ENCODE assay signal across 1 cellular context in genomic region chr2:231227309-231228162, GRCh38.
A peak's percentile ranks its signal among the peaks of the same experiment; 100 is the strongest.
TF ChIP-seq lines count a peak whose summit lies in the region.

No MANE protein-coding gene starts in this region.

TF ChIP-seq in HepG2, 621 proteins besides CTCF, POLR2A, EP300 and RAD21 (continued from another document and continues in another):
- TF ChIP-seq HOMEZ (CRISPR knock-in tag; IDR thresholded peaks at IDR 0.05; ENCODE audit: low read depth) (no peak), ZNF350 (CRISPR knock-in tag; IDR thresholded peaks at IDR 0.05; ENCODE audit: borderline replicate concordance, low read depth) (no peak), HOXD1 (CRISPR knock-in tag; IDR thresholded peaks at IDR 0.05) (no peak), KDM3A (CRISPR knock-in tag; IDR thresholded peaks at IDR 0.05; ENCODE audit: low read depth) (peak; percentile 61; the same call in 1 of the 2 replicates), MED8 (CRISPR knock-in tag; IDR thresholded peaks at IDR 0.05; ENCODE audit: insufficient replicate concordance) (no peak), RXRA (CRISPR knock-in tag; IDR thresholded peaks at IDR 0.05) (no peak), ZNF225 (CRISPR knock-in tag; IDR thresholded peaks at IDR 0.05) (no peak), AHR (CRISPR knock-in tag; IDR thresholded peaks at IDR 0.05) (no peak), NR2F1 (CRISPR knock-in tag; IDR thresholded peaks at IDR 0.05) (no peak; a peak in 1 of 4 replicates), TARDBP (CRISPR knock-in tag; IDR thresholded peaks at IDR 0.05) (no peak), SNAPC5 (CRISPR knock-in tag; IDR thresholded peaks at IDR 0.05; ENCODE audit: borderline replicate concordance) (no peak), ZNF788 (CRISPR knock-in tag; IDR thresholded peaks at IDR 0.05; ENCODE audit: borderline replicate concordance) (no peak), ZNF549 (CRISPR knock-in tag; IDR thresholded peaks at IDR 0.05) (no peak), MEIS2 (CRISPR knock-in tag; IDR thresholded peaks at IDR 0.05) (no peak), NONO (IDR thresholded peaks at IDR 0.05) (no peak), NONO (CRISPR knock-in tag; conservative IDR thresholded peaks at IDR 0.05) (no peak), KLF12 (CRISPR knock-in tag; IDR thresholded peaks at IDR 0.05; ENCODE audit: borderline replicate concordance) (no peak), ZNF607 (CRISPR knock-in tag; IDR thresholded peaks at IDR 0.05; ENCODE audit: borderline replicate concordance) (no peak), ZNF670 (CRISPR knock-in tag; IDR thresholded peaks at IDR 0.05; ENCODE audit: borderline replicate concordance) (no peak), TAF15 (IDR thresholded peaks at IDR 0.05; ENCODE audit: low read depth, low read length, poor library complexity, severe bottlenecking) (no peak), ZNF280D (CRISPR knock-in tag; IDR thresholded peaks at IDR 0.05) (no peak), SNAI1 (CRISPR knock-in tag; IDR thresholded peaks at IDR 0.05; ENCODE audit: borderline replicate concordance) (no peak), ATF7 (IDR thresholded peaks at IDR 0.05) (no peak), ATF7 (CRISPR knock-in tag; IDR thresholded peaks at IDR 0.05) (no peak), JARID2 (CRISPR knock-in tag; IDR thresholded peaks at IDR 0.05; ENCODE audit: insufficient replicate concordance) (no peak), SETDB1 (CRISPR knock-in tag; IDR thresholded peaks at IDR 0.05; ENCODE audit: borderline replicate concordance) (no peak), TAF1 (CRISPR knock-in tag; IDR thresholded peaks at IDR 0.05) (no peak), ZNF597 (CRISPR knock-in tag; IDR thresholded peaks at IDR 0.05) (no peak), ZNF557 (CRISPR knock-in tag; IDR thresholded peaks at IDR 0.05) (no peak), ZNF30 (CRISPR knock-in tag; IDR thresholded peaks at IDR 0.05) (no peak), ZNF569 (CRISPR knock-in tag; IDR thresholded peaks at IDR 0.05; ENCODE audit: borderline replicate concordance) (no peak), ZBTB8A (CRISPR knock-in tag; IDR thresholded peaks at IDR 0.05; ENCODE audit: borderline replicate concordance, low read depth) (no peak), ZSCAN25 (CRISPR knock-in tag; IDR thresholded peaks at IDR 0.05) (0 out of 2 replicates have a peak, but pooled peaks have one; percentile 22), KLF16 (CRISPR knock-in tag; IDR thresholded peaks at IDR 0.05) (0 out of 4 replicates have a peak, but pooled peaks of 1 of the 2 experiments have one; percentile 42), ZNF780A (CRISPR knock-in tag; IDR thresholded peaks at IDR 0.05) (no peak), ZNF674 (CRISPR knock-in tag; IDR thresholded peaks at IDR 0.05; ENCODE audit: low read depth) (no peak), RNF2 (conservative IDR thresholded peaks at IDR 0.05; ENCODE audit: low read depth) (no peak), ZSCAN9 (CRISPR knock-in tag; IDR thresholded peaks at IDR 0.05; ENCODE audit: borderline replicate concordance) (0 out of 2 replicates have a peak, but pooled peaks have one; percentile 43), ZFP62 (CRISPR knock-in tag; IDR thresholded peaks at IDR 0.05) (no peak), REL (CRISPR knock-in tag; conservative IDR thresholded peaks at IDR 0.05) (no peak), ZNF12 (CRISPR knock-in tag; IDR thresholded peaks at IDR 0.05) (no peak), SRSF9 (IDR thresholded peaks at IDR 0.05; ENCODE audit: borderline replicate concordance, insufficient read depth, low read depth, low read length, poor library complexity, severe bottlenecking) (no peak), TBX3 (IDR thresholded peaks at IDR 0.05; ENCODE audit: borderline replicate concordance) (no peak), SMAD3 (CRISPR knock-in tag; IDR thresholded peaks at IDR 0.05) (0 out of 2 replicates have a peak, but pooled peaks have one; percentile 51), ZNF20 (CRISPR knock-in tag; IDR thresholded peaks at IDR 0.05) (no peak), ZMYM2 (CRISPR knock-in tag; IDR thresholded peaks at IDR 0.05) (no peak)
- TF ChIP-seq, protein P1, sequence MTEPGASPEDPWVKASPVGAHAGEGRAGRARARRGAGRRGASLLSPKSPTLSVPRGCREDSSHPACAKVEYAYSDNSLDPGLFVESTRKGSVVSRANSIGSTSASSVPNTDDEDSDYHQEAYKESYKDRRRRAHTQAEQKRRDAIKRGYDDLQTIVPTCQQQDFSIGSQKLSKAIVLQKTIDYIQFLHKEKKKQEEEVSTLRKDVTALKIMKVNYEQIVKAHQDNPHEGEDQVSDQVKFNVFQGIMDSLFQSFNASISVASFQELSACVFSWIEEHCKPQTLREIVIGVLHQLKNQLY (CRISPR knock-in tag; IDR thresholded peaks at IDR 0.05) = no peak
- TF ChIP-seq, protein P2, sequence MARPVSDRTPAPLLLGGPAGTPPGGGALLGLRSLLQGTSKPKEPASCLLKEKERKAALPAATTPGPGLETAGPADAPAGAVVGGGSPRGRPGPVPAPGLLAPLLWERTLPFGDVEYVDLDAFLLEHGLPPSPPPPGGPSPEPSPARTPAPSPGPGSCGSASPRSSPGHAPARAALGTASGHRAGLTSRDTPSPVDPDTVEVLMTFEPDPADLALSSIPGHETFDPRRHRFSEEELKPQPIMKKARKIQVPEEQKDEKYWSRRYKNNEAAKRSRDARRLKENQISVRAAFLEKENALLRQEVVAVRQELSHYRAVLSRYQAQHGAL (CRISPR knock-in tag; IDR thresholded peaks at IDR 0.05; ENCODE audit: not compliant biosample characterization) = no peak
- TF ChIP-seq, protein P3, sequence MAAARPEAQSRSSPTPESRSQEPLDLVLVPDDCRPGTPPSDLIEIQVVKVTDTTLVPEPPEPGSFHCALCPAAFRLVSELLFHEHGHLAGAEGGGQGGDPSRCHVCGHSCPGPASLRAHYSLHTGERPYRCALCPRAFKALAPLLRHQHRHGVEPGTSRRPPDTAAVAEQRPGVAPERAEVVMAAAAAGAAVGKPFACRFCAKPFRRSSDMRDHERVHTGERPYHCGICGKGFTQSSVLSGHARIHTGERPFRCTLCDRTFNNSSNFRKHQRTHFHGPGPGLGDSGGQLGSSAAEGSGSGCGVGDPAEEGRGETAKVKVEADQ (CRISPR knock-in tag; IDR thresholded peaks at IDR 0.05; ENCODE audit: borderline replicate concordance) = no peak
- TF ChIP-seq, protein P4, sequence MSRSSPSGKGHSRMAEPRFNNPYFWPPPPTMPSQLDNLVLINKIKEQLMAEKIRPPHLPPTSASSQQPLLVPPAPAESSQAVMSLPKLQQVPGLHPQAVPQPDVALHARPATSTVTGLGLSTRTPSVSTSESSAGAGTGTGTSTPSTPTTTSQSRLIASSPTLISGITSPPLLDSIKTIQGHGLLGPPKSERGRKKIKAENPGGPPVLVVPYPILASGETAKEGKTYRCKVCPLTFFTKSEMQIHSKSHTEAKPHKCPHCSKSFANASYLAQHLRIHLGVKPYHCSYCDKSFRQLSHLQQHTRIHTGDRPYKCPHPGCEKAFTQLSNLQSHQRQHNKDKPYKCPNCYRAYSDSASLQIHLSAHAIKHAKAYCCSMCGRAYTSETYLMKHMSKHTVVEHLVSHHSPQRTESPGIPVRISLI (CRISPR knock-in tag; IDR thresholded peaks at IDR 0.05; ENCODE audit: borderline replicate concordance) = no peak
- TF ChIP-seq, protein P5, sequence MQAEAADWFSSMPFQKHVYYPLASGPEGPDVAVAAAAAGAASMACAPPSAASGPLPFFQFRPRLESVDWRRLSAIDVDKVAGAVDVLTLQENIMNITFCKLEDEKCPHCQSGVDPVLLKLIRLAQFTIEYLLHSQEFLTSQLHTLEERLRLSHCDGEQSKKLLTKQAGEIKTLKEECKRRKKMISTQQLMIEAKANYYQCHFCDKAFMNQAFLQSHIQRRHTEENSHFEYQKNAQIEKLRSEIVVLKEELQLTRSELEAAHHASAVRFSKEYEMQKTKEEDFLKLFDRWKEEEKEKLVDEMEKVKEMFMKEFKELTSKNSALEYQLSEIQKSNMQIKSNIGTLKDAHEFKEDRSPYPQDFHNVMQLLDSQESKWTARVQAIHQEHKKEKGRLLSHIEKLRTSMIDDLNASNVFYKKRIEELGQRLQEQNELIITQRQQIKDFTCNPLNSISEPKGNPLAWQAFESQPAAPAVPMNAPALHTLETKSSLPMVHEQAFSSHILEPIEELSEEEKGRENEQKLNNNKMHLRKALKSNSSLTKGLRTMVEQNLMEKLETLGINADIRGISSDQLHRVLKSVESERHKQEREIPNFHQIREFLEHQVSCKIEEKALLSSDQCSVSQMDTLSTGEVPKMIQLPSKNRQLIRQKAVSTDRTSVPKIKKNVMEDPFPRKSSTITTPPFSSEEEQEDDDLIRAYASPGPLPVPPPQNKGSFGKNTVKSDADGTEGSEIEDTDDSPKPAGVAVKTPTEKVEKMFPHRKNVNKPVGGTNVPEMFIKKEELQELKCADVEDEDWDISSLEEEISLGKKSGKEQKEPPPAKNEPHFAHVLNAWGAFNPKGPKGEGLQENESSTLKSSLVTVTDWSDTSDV (CRISPR knock-in tag; IDR thresholded peaks at IDR 0.05) = no peak
- TF ChIP-seq, protein P6, sequence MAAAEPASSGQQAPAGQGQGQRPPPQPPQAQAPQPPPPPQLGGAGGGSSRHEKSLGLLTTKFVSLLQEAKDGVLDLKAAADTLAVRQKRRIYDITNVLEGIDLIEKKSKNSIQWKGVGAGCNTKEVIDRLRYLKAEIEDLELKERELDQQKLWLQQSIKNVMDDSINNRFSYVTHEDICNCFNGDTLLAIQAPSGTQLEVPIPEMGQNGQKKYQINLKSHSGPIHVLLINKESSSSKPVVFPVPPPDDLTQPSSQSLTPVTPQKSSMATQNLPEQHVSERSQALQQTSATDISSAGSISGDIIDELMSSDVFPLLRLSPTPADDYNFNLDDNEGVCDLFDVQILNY (CRISPR knock-in tag; conservative IDR thresholded peaks at IDR 0.05) = no peak
- TF ChIP-seq, protein P7, sequence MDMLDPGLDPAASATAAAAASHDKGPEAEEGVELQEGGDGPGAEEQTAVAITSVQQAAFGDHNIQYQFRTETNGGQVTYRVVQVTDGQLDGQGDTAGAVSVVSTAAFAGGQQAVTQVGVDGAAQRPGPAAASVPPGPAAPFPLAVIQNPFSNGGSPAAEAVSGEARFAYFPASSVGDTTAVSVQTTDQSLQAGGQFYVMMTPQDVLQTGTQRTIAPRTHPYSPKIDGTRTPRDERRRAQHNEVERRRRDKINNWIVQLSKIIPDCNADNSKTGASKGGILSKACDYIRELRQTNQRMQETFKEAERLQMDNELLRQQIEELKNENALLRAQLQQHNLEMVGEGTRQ (IDR thresholded peaks at IDR 0.05; ENCODE audit: low read depth, low read length) = no peak
- TF ChIP-seq, protein P7 (CRISPR knock-in tag; IDR thresholded peaks at IDR 0.05; ENCODE audit: borderline replicate concordance) = no peak
- TF ChIP-seq, protein P8, sequence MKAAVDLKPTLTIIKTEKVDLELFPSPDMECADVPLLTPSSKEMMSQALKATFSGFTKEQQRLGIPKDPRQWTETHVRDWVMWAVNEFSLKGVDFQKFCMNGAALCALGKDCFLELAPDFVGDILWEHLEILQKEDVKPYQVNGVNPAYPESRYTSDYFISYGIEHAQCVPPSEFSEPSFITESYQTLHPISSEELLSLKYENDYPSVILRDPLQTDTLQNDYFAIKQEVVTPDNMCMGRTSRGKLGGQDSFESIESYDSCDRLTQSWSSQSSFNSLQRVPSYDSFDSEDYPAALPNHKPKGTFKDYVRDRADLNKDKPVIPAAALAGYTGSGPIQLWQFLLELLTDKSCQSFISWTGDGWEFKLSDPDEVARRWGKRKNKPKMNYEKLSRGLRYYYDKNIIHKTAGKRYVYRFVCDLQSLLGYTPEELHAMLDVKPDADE (CRISPR knock-in tag; IDR thresholded peaks at IDR 0.05) = no peak
